Comparison of ENCODE assay signal across 8 cellular contexts in the genomic region with DNA sequence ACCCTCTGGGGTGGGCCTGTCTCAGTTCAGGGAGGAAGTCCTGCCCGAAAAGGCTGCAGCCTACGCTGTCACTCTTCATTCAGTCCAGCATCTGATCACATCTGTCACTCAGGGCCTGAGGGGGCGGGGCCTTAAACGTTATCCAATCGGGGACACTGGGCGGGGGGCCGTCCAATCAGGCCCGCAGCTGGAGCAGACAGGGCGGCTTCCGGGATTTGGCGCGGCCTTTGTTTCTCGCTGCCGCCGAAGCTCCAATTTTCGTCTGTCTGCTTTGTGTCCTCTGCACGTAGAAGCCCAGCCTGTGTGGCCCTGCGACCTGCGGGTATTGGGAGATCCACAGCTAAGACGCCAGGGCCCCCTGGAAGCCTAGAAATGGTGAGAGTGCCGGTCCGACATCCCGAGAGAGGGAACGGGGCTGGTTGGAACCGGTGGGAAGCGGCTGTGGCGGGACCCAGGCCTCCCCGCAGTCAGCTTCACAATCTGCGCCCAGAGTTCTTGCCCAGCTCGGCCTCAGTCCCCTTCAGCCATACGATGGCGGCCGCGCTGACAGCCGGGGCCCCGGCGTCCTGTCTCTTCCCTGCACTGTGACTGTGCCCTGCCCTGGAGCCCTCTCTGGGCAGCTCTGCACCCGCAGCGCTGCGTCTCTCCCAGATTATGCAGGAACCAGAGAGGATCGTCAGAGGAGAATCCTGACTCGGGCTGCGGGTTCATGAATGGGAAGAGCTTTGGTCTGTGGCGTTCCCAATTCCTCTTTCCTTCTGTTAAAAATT. TPM values are rescaled to one million over a fixed set of nuclear protein-coding genes. Genes with fewer than 3 reads are reported as not detected.
DNase-seq lines count a peak whose midpoint lies in the region; ATAC-seq and TF ChIP-seq lines count a peak whose summit lies in the region.

A gene (plus strand): TSS at position 224 of the 770 bp plus-strand sequence. CDS start 149 bp downstream, at position 373.

- peaks cover 13% of the 10 kb centered on the region for H3K36me3 Mint-ChIP-seq in activated T-cell treated with anti-CD3 and anti-CD28 coated beads, Interleukin-2, amount 50 U/mL, for 24 hours (ENCODE audit: low read depth)
- peaks cover 9% of the 10 kb centered on the region for H3K36me3 Mint-ChIP-seq in natural killer cell treated with Interleukin-12 subunit alpha and Interleukin-12 subunit beta and Interleukin-15 and Interleukin-18, amount 100 ng/mL, for 72 hours

- no peak for TF ChIP-seq CTCF in fibroblast of the aortic adventitia (IDR thresholded peaks at IDR 0.05; ENCODE audit: insufficient read depth, low read length)

- peak within 1 kb of the TSS; percentile 79 for H3K4me3 Mint-ChIP-seq in activated T-cell treated with anti-CD3 and anti-CD28 coated beads, Interleukin-2, amount 50 U/mL, for 24 hours
- peak within 1 kb of the TSS; percentile 77 for H3K4me3 Mint-ChIP-seq in natural killer cell treated with Interleukin-12 subunit alpha and Interleukin-12 subunit beta and Interleukin-15 and Interleukin-18, amount 100 ng/mL, for 72 hours

- peaks cover 17% of the 10 kb centered on the region for H3K9me3 Mint-ChIP-seq in activated T-cell treated with anti-CD3 and anti-CD28 coated beads, Interleukin-2, amount 50 U/mL, for 24 hours
- H3K9me3 Mint-ChIP-seq in natural killer cell treated with Interleukin-12 subunit alpha and Interleukin-12 subunit beta and Interleukin-15 and Interleukin-18, amount 100 ng/mL, for 72 hours = peaks cover 3% of the 10 kb centered on the region

- peaks cover 9% of the 10 kb centered on the region for H3K4me1 Mint-ChIP-seq in activated T-cell treated with anti-CD3 and anti-CD28 coated beads, Interleukin-2, amount 50 U/mL, for 24 hours (ENCODE audit: low read depth)
- no peaks in the 10 kb centered on the region for H3K4me1 Mint-ChIP-seq in natural killer cell treated with Interleukin-12 subunit alpha and Interleukin-12 subunit beta and Interleukin-15 and Interleukin-18, amount 100 ng/mL, for 72 hours (ENCODE audit: low read depth in 2 of 2)

- H3K27ac Mint-ChIP-seq in activated T-cell treated with anti-CD3 and anti-CD28 coated beads, Interleukin-2, amount 50 U/mL, for 24 hours = no peak within 1 kb of the TSS
- H3K27ac Mint-ChIP-seq in natural killer cell treated with Interleukin-12 subunit alpha and Interleukin-12 subunit beta and Interleukin-15 and Interleukin-18, amount 100 ng/mL, for 72 hours = peak within 1 kb of the TSS in 1 of 2 donors; percentile 51

- H3K4me3 ChIP-seq in fibroblast of the aortic adventitia (ENCODE audit: low read depth, low read length) = peak within 1 kb of the TSS; percentile 79

- ATAC-seq in HG02970 (IDR thresholded peaks at IDR 0.05; ENCODE audit: low FRiP score, unreplicated experiment) (peak; percentile 93), GM21529 (IDR thresholded peaks at IDR 0.05; ENCODE audit: unreplicated experiment) (no peak)
- peak; percentile 92 to 95 for ATAC-seq in natural killer cell treated with Interleukin-12 subunit alpha and Interleukin-12 subunit beta and Interleukin-15 and Interleukin-18, amount 100 ng/mL, for 72 hours
- ATAC-seq in stimulated activated naive CD8-positive, alpha-beta T cell treated with anti-CD3 and anti-CD28 coated beads, Interleukin-15, Interleukin-2, amounts not matched to agents 100 U/mL and 50 U/mL, for 24 hours = peak; percentile 78

- peaks cover 43% of the 10 kb centered on the region for H3K27me3 Mint-ChIP-seq in activated T-cell treated with anti-CD3 and anti-CD28 coated beads, Interleukin-2, amount 50 U/mL, for 24 hours
- no peaks in the 10 kb centered on the region for H3K27me3 Mint-ChIP-seq in natural killer cell treated with Interleukin-12 subunit alpha and Interleukin-12 subunit beta and Interleukin-15 and Interleukin-18, amount 100 ng/mL, for 72 hours

- peak; percentile 88 for DNase-seq in GM03348 (ENCODE audit: low spot score)
- peak; percentile 66 for DNase-seq in NCI-H510A treated with DMSO at 0.1 percent for 48 hours (lab: John Stamatoyannopoulos, UW)
- DNase-seq in activated T-cell treated with anti-CD3 and anti-CD28 coated beads, Interleukin-2, amount 50 U/mL, for 24 hours = peak; percentile 74
- peak; percentile 74 for DNase-seq in fibroblast of the aortic adventitia (ENCODE audit: low read depth)
- peak; percentile 62 for DNase-seq in natural killer cell treated with Interleukin-12 subunit alpha and Interleukin-12 subunit beta and Interleukin-15 and Interleukin-18, amount 100 ng/mL, for 72 hours (ENCODE audit: low spot score)
- peak; percentile 59 for DNase-seq in stimulated activated naive CD8-positive, alpha-beta T cell treated with anti-CD3 and anti-CD28 coated beads, Interleukin-15, Interleukin-2, amounts not matched to agents 100 U/mL and 50 U/mL, for 24 hours

RNA-seq across cellular contexts. Expression of the gene that starts here (rescaled TPM):
- total RNA-seq in fibroblast of the aortic adventitia (ENCODE audit: low replicate concordance) = 0.16 and 2.3 TPM in 2 replicates
- 1 to 10 TPM in 1 of 2 donors, under 1 TPM in 1; 1.00 to 1.3 TPM for total RNA-seq in natural killer cell treated with Interleukin-12 subunit alpha and Interleukin-12 subunit beta and Interleukin-15 and Interleukin-18, amount 100 ng/mL, for 72 hours
